In genomic region chr13:110138700-110139036, GRCh38 we compare ENCODE assay signal across 9 cellular contexts.
DNase-seq lines count a peak whose midpoint lies in the region; ATAC-seq, FAIRE-seq and TF ChIP-seq lines count a peak whose summit lies in the region.
"Had no signal": no experiment of that assay in that cellular context is flagged by ENCODE, and none has a peak within 500 bp of the region (broad histone marks: within the 10 kb centered on the region; RNA-seq: fewer than 3 reads in every experiment).

No MANE protein-coding gene starts in this region.

- H3K27me3 Mint-ChIP-seq in stimulated activated naive CD8-positive, alpha-beta T cell treated with anti-CD3 and anti-CD28 coated beads, Interleukin-15, Interleukin-2, amounts not matched to agents 100 ng/mL and 50 ng/mL, for 24 hours, result peaks cover 51% of the 10 kb centered on the region

- peaks cover 12% of the 10 kb centered on the region for H3K4me1 Mint-ChIP-seq in stimulated activated naive CD8-positive, alpha-beta T cell treated with anti-CD3 and anti-CD28 coated beads, Interleukin-15, Interleukin-2, amounts not matched to agents 100 ng/mL and 50 ng/mL, for 24 hours (ENCODE audit: low read depth)

- FAIRE-seq in frontal cortex (lab: Jason Lieb, UNC), result no peak

- peaks cover 14% of the 10 kb centered on the region for H3K9me3 ChIP-seq in mononuclear cell (ENCODE audit: low read depth, low read length)

- peak overlapping the region; percentile 21 for H3K4me3 Mint-ChIP-seq in stimulated activated naive CD8-positive, alpha-beta T cell treated with anti-CD3 and anti-CD28 coated beads, Interleukin-15, Interleukin-2, amounts not matched to agents 100 ng/mL and 50 ng/mL, for 24 hours

- H3K4me3 ChIP-seq in cardiac fibroblast (replicated peaks in 1 of 2; ENCODE audit: low read depth in 2 of 2, low read length in 2 of 2) (peak overlapping the region; percentile 54 to 66), mononuclear cell (ENCODE audit: low read length) (peak overlapping the region; percentile 51)

- ATAC-seq in stimulated activated naive CD8-positive, alpha-beta T cell treated with anti-CD3 and anti-CD28 coated beads, Interleukin-15, Interleukin-2, amounts not matched to agents 100 U/mL and 50 U/mL, for 24 hours, result no peak
- ATAC-seq in GM19463 (IDR thresholded peaks at IDR 0.05; ENCODE audit: unreplicated experiment), result no peak
- ATAC-seq in HG02798 (IDR thresholded peaks at IDR 0.05; ENCODE audit: poor library complexity, unreplicated experiment), result no peak

- DNase-seq in stimulated activated naive CD8-positive, alpha-beta T cell treated with anti-CD3 and anti-CD28 coated beads, Interleukin-15, Interleukin-2, amounts not matched to agents 100 U/mL and 50 U/mL, for 24 hours, result no peak
- DNase-seq in cardiac fibroblast (ENCODE audit: low read depth in 2 of 2) (no peak), frontal cortex (ENCODE audit: low spot score in 2 of 2) (no peak), GM10266 (ENCODE audit: extremely low spot score) (no peak)

- H3K27me3 ChIP-seq in mononuclear cell (ENCODE audit: insufficient read depth, low read length), result peaks cover 2% of the 10 kb centered on the region

- peaks cover 25% of the 10 kb centered on the region for H3K4me1 ChIP-seq in mononuclear cell (ENCODE audit: insufficient read depth, low read length)

- peaks cover 10% of the 10 kb centered on the region for H3K9me3 Mint-ChIP-seq in stimulated activated naive CD8-positive, alpha-beta T cell treated with anti-CD3 and anti-CD28 coated beads, Interleukin-15, Interleukin-2, amounts not matched to agents 100 ng/mL and 50 ng/mL, for 24 hours

- no peak overlapping the region for H3K27ac Mint-ChIP-seq in stimulated activated naive CD8-positive, alpha-beta T cell treated with anti-CD3 and anti-CD28 coated beads, Interleukin-15, Interleukin-2, amounts not matched to agents 100 ng/mL and 50 ng/mL, for 24 hours
- H3K27ac Mint-ChIP-seq: IgD-negative memory B cell had no signal

- H3K36me3 Mint-ChIP-seq in stimulated activated naive CD8-positive, alpha-beta T cell treated with anti-CD3 and anti-CD28 coated beads, Interleukin-15, Interleukin-2, amounts not matched to agents 100 ng/mL and 50 ng/mL, for 24 hours (ENCODE audit: low read depth), result no peaks in the 10 kb centered on the region

- TF ChIP-seq CTCF in cardiac fibroblast (IDR thresholded peaks at IDR 0.05; ENCODE audit: low read depth, low read length) (no peak), GM10266 (IDR thresholded peaks at IDR 0.05; ENCODE audit: control insufficient read depth, insufficient read depth, low read depth, missing control alignments) (no peak)
